Comparison of ENCODE assay signal across 32 cellular contexts in genomic region chr12:60184096-60184495, GRCh38.
"Had no signal": no experiment of that assay in that cellular context is flagged by ENCODE, and none has a peak within 500 bp of the region (broad histone marks: within the 10 kb centered on the region; RNA-seq: fewer than 3 reads in every experiment).

No MANE protein-coding gene starts in this region.

- H3K27ac ChIP-seq: adrenal gland, ascending aorta, body of pancreas, brain microvascular endothelial cell, breast epithelium, cardiac muscle cell had no signal

- ATAC-seq: activated naive CD4-positive, alpha-beta T cell treated with anti-CD3 and anti-CD28 coated beads, Interleukin-2, amount 50 U/mL, for 72 hours; activated naive CD8-positive, alpha-beta T cell treated with anti-CD3 and anti-CD28 coated beads, Interleukin-2, amount 50 U/mL, for 24 hours; activated T-cell treated with anti-CD3 and anti-CD28 coated beads, Interleukin-2, amount 50 U/mL, for 4 hours; activated T-cell treated with anti-CD3 and anti-CD28 coated beads, Interleukin-2, amount 50 U/mL, for 72 hours; activated T-helper 17 cell treated with anti-CD3 and anti-CD28 coated beads, Interleukin-2, amount 50 U/mL, for 72 hours; body of pancreas had no signal

- DNase-seq: activated effector memory CD4-positive, alpha-beta T cell treated with anti-CD3 and anti-CD28 coated beads, Interleukin-2, amount 50 U/mL, for 16 hours; activated effector memory CD4-positive, alpha-beta T cell treated with Interleukin-2 at 50 U/mL for 16 hours; activated gamma-delta T cell; activated gamma-delta T cell treated with Interleukin-2 at 50 U/mL for 16 hours; activated naive CD4-positive, alpha-beta T cell; activated naive CD4-positive, alpha-beta T cell treated with anti-CD3 and anti-CD28 coated beads for 36 hours; activated naive CD4-positive, alpha-beta T cell treated with anti-CD3 and anti-CD28 coated beads, Interleukin-2, amount 10 ng/mL, durations not matched to agents 7 days and 5 days; activated naive CD4-positive, alpha-beta T cell treated with anti-CD3 and anti-CD28 coated beads, Interleukin-2, amount 50 U/mL, for 16 hours; activated naive CD4-positive, alpha-beta T cell treated with Interleukin-2 at 50 U/mL for 16 hours; activated naive CD8-positive, alpha-beta T cell treated with anti-CD3 and anti-CD28 coated beads for 36 hours; activated naive CD8-positive, alpha-beta T cell treated with anti-CD3 and anti-CD28 coated beads, Interleukin-2, amount 10 ng/mL, durations not matched to agents 7 days and 5 days; activated naive CD8-positive, alpha-beta T cell treated with anti-CD3 and anti-CD28 coated beads, Interleukin-2, amount 50 U/mL, for 24 hours; activated T-cell treated with anti-CD3 and anti-CD28 coated beads, Interleukin-2, amount 50 U/mL, for 1 hour; activated T-cell treated with anti-CD3 and anti-CD28 coated beads, Interleukin-2, amount 50 U/mL, for 24 hours; activated T-cell treated with anti-CD3 and anti-CD28 coated beads, Interleukin-2, amount 50 U/mL, for 4 hours; activated T-cell treated with anti-CD3 and anti-CD28 coated beads, Interleukin-2, amount 50 U/mL, for 48 hours; activated T-cell treated with anti-CD3 and anti-CD28 coated beads, Interleukin-2, amount 50 U/mL, for 72 hours; adrenal gland; amniotic stem cell; amygdala; anterior cingulate cortex; aorta; body of pancreas; brain microvascular endothelial cell; caudate nucleus; central memory CD4-positive, alpha-beta T cell; cerebellar nuclear complex had no signal

- H3K27me3 ChIP-seq: adrenal gland, ascending aorta, body of pancreas, brain microvascular endothelial cell, breast epithelium, cardiac muscle cell had no signal

- H3K4me1 ChIP-seq: adrenal gland, ascending aorta, body of pancreas, breast epithelium had no signal

- H3K9me3 ChIP-seq: ascending aorta, body of pancreas, breast epithelium had no signal

- H3K36me3 ChIP-seq: adrenal gland, ascending aorta, brain microvascular endothelial cell, breast epithelium, cardiac muscle cell had no signal

- H3K4me3 ChIP-seq: adrenal gland, ascending aorta, body of pancreas, breast epithelium, cardiac muscle cell had no signal
